ENCODE assay signal across 12 cellular contexts in the genomic region with DNA sequence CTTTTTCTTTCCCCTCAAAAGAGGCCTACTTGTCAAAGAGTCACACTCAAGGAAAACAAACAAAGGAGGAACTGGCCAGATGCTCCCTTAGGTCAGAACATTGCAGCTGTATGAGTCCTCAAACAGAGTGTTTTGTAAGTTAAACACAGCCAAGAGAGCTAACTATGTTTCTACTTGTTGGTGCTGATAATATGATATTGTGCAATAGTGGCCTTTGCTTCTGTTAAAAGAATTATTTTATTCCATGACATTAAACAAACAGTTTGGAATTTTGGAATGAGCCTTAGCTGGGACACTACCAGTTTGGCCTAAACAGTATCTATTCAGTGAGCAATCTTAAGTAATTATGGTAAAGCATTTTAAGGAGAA. TPM values are rescaled to one million over a fixed set of nuclear protein-coding genes. Genes with fewer than 3 reads are reported as not detected.
DNase-seq lines count a peak whose midpoint lies in the region; ATAC-seq, FAIRE-seq and TF ChIP-seq lines count a peak whose summit lies in the region.
"Had no signal": no experiment of that assay in that cellular context is flagged by ENCODE, and none has a peak within 500 bp of the region (broad histone marks: within the 10 kb centered on the region; RNA-seq: fewer than 3 reads in every experiment).

No MANE protein-coding gene starts in this region.

- no peak overlapping the region for H3K4me3 ChIP-seq in AG10803 (ENCODE audit: low read length)
- no peak overlapping the region for H3K4me3 ChIP-seq in astrocyte (ENCODE audit: insufficient read depth, low read depth, low read length)
- H3K4me3 ChIP-seq in heart left ventricle, result no peak overlapping the region
- H3K4me3 ChIP-seq in prostate gland, result no peak overlapping the region

- POLR2A ChIA-PET in activated CD4-positive, alpha-beta T cell treated with anti-CD3 and anti-CD28 coated beads for 36 hours (lab: Charles Lee), result no interaction called here

- peaks cover 4% of the 10 kb centered on the region for H3K4me1 Mint-ChIP-seq in astrocyte (ENCODE audit: low read depth, unreplicated experiment)
- no peaks in the 10 kb centered on the region for H3K4me1 Mint-ChIP-seq in activated CD4-positive, alpha-beta T cell treated with anti-CD3 and anti-CD28 coated beads for 36 hours
- H3K4me1 Mint-ChIP-seq: nephron had no signal

- no peak overlapping the region for H3K9ac ChIP-seq in astrocyte (ENCODE audit: low read length)

- ATAC-seq in heart left ventricle (peak; percentile 83 to 98 (median 96)), HG03432 (IDR thresholded peaks at IDR 0.05; ENCODE audit: unreplicated experiment) (no peak), HG03521 (IDR thresholded peaks at IDR 0.05; ENCODE audit: unreplicated experiment) (no peak)
- ATAC-seq in activated CD4-positive, alpha-beta T cell treated with anti-CD3 and anti-CD28 coated beads for 36 hours, result no peak

- no peaks in the 10 kb centered on the region for H3K79me2 ChIP-seq in astrocyte (ENCODE audit: insufficient read depth, low read length)

- H3K36me3 Mint-ChIP-seq in astrocyte (ENCODE audit: low read depth, unreplicated experiment), result no peaks in the 10 kb centered on the region
- no peaks in the 10 kb centered on the region for H3K36me3 Mint-ChIP-seq in activated CD4-positive, alpha-beta T cell treated with anti-CD3 and anti-CD28 coated beads for 36 hours (ENCODE audit: low read depth)

- H3K4me3 Mint-ChIP-seq in astrocyte (ENCODE audit: unreplicated experiment), result no peak overlapping the region
- H3K4me3 Mint-ChIP-seq in activated CD4-positive, alpha-beta T cell treated with anti-CD3 and anti-CD28 coated beads for 36 hours, result no peak overlapping the region
- H3K4me3 Mint-ChIP-seq: nephron had no signal

- H3K4me2 ChIP-seq in astrocyte (ENCODE audit: low read length), result no peak overlapping the region

- H4K20me1 ChIP-seq in astrocyte (ENCODE audit: insufficient read depth, low read length), result no peaks in the 10 kb centered on the region

- CTCF ChIA-PET in activated CD4-positive, alpha-beta T cell treated with anti-CD3 and anti-CD28 coated beads for 36 hours (lab: Charles Lee), result no interaction called here

- intact Hi-C loops in heart left ventricle (cut with DNase I), result loop anchor here in 1 of 10 donors (5.0 kb wide), 1 partner anchor 55 kb away; the partner anchor contains the start of gene IL33
- intact Hi-C loops in prostate gland (cut with DNase I), result loop anchor here (5.0 kb wide), 1 partner anchor 55 kb away; the partner anchor contains the start of gene IL33
- intact Hi-C loops in activated CD4-positive, alpha-beta T cell treated with anti-CD3 and anti-CD28 coated beads for 36 hours (cut with DNase I, micrococcal nuclease), result no loop called here

- H3K9me3 ChIP-seq in astrocyte (ENCODE audit: insufficient read depth, low read depth, low read length) (no peaks in the 10 kb centered on the region), heart left ventricle (no peaks in the 10 kb centered on the region), prostate gland (no peaks in the 10 kb centered on the region)

- H3K27me3 Mint-ChIP-seq in astrocyte (ENCODE audit: low read depth, unreplicated experiment), result peaks cover 4% of the 10 kb centered on the region
- peaks cover 3% of the 10 kb centered on the region for H3K27me3 Mint-ChIP-seq in activated CD4-positive, alpha-beta T cell treated with anti-CD3 and anti-CD28 coated beads for 36 hours

- H3K9me3 Mint-ChIP-seq in astrocyte (ENCODE audit: unreplicated experiment), result peaks cover 5% of the 10 kb centered on the region
- H3K9me3 Mint-ChIP-seq in activated CD4-positive, alpha-beta T cell treated with anti-CD3 and anti-CD28 coated beads for 36 hours (ENCODE audit: low read depth), result no peaks in the 10 kb centered on the region
- H3K9me3 Mint-ChIP-seq: nephron had no signal

- H3K27me3 ChIP-seq in astrocyte (ENCODE audit: insufficient read depth, low read length) (no peaks in the 10 kb centered on the region), heart left ventricle (no peaks in the 10 kb centered on the region), prostate gland (replicated peaks; ENCODE audit: insufficient read depth) (no peaks in the 10 kb centered on the region)

- H3K4me1 ChIP-seq in astrocyte (ENCODE audit: insufficient read depth, low read length) (no peaks in the 10 kb centered on the region), heart left ventricle (peaks cover 0 to 11% (median 0%) of the 10 kb centered on the region in 12 donors), prostate gland (replicated peaks) (peaks cover 2% of the 10 kb centered on the region)

- H3K27ac Mint-ChIP-seq in astrocyte (ENCODE audit: unreplicated experiment), result no peak overlapping the region
- no peak overlapping the region for H3K27ac Mint-ChIP-seq in activated CD4-positive, alpha-beta T cell treated with anti-CD3 and anti-CD28 coated beads for 36 hours
- H3K27ac Mint-ChIP-seq: nephron had no signal

- no peak overlapping the region for H3K27ac ChIP-seq in astrocyte (ENCODE audit: low read depth, low read length)
- H3K27ac ChIP-seq in heart left ventricle, result peak overlapping the region in 9 of 12 donors; percentile 11 to 79 (median 63)
- peak overlapping the region; percentile 56 to 67 for H3K27ac ChIP-seq in prostate gland
- H3K27ac ChIP-seq: C4-2B had no signal

- TF ChIP-seq CTCF in AG10803 (conservative IDR thresholded peaks at IDR 0.05; ENCODE audit: low read length) (no peak), astrocyte (IDR thresholded peaks at IDR 0.05; ENCODE audit: insufficient read depth, low read depth, low read length) (no peak), heart left ventricle (IDR thresholded peaks at IDR 0.05) (no peak), prostate gland (IDR thresholded peaks at IDR 0.05) (no peak)

- TF ChIP-seq POLR2A in heart left ventricle (IDR thresholded peaks at IDR 0.05), result no peak
- TF ChIP-seq POLR2A in prostate gland (IDR thresholded peaks at IDR 0.05), result no peak

- H3K36me3 ChIP-seq in astrocyte (ENCODE audit: insufficient read depth, low read length) (no peaks in the 10 kb centered on the region), heart left ventricle (no peaks in the 10 kb centered on the region), prostate gland (no peaks in the 10 kb centered on the region)

- FAIRE-seq in astrocyte (lab: Jason Lieb, UNC), result no peak

- H2AFZ ChIP-seq in astrocyte (ENCODE audit: low read depth, low read length), result no peak overlapping the region

- DNase-seq in AG10803 (ENCODE audit: low read depth) (peak; percentile 87), astrocyte (ENCODE audit: low read depth) (peak; percentile 87), heart left ventricle (peak in 2 of 5 donors; percentile 10 to 23), prostate gland (ENCODE audit: low spot score) (peak; percentile 54), NCI-H446 treated with DMSO at 0.1 percent for 48 hours (lab: John Stamatoyannopoulos, UW) (no peak)
- DNase-seq in activated CD4-positive, alpha-beta T cell treated with anti-CD3 and anti-CD28 coated beads for 36 hours, result no peak
- DNase-seq: activated CD8-positive, alpha-beta memory T cell treated with anti-CD3 and anti-CD28 coated beads for 24 hours had no signal

RNA-seq across cellular contexts. Expression of gene TPD52L3, which starts 56.0 kb away (rescaled TPM):
- total RNA-seq in astrocyte (not detected in 2 replicates), heart left ventricle (not detected), prostate gland (1 to 10 TPM in 1 of 2 donors, not detected in 1; 8.4 TPM)
- not detected for polyA plus RNA-seq in heart left ventricle
- total RNA-seq in activated CD4-positive, alpha-beta T cell treated with anti-CD3 and anti-CD28 coated beads for 36 hours, result not detected
- total RNA-seq: urinary bladder had no signal
- polyA plus RNA-seq: urinary bladder had no signal

RNA-seq across cellular contexts. Expression of gene IL33, which starts 56.6 kb away (rescaled TPM):
- total RNA-seq in astrocyte, result not detected in 2 replicates
- total RNA-seq in heart left ventricle, result 10 to 100 TPM in 6 of 9 donors, 1 to 10 TPM in 3; 6.6 to 36.5 (median 12.7) TPM
- 10 to 100 TPM; 12.4 to 14.0 TPM for polyA plus RNA-seq in heart left ventricle
- 10 to 100 TPM; 11.6 to 13.8 TPM for total RNA-seq in prostate gland
- not detected for total RNA-seq in activated CD4-positive, alpha-beta T cell treated with anti-CD3 and anti-CD28 coated beads for 36 hours

Comparison
In these comparisons a context has a peak if more than half of its experiments do, and no peak if none do; other contexts are left out.
1. DNase-seq: peak in AG10803 (single experiment), astrocyte (single experiment) and prostate gland (single experiment); none in NCI-H446 treated with DMSO at 0.1 percent for 48 hours (single experiment) and activated CD4-positive, alpha-beta T cell treated with anti-CD3 and anti-CD28 coated beads for 36 hours (single experiment).
2. ATAC-seq: peak in heart left ventricle (4 of 4); none in HG03432 (single experiment), HG03521 (single experiment) and activated CD4-positive, alpha-beta T cell treated with anti-CD3 and anti-CD28 coated beads for 36 hours (single experiment).